12 cellular contexts compared by ENCODE assay signal in genomic region chr13:94154362-94154761, GRCh38.
DNase-seq lines count a peak whose midpoint lies in the region; ATAC-seq and TF ChIP-seq lines count a peak whose summit lies in the region.
"Had no signal": no experiment of that assay in that cellular context is flagged by ENCODE, and none has a peak within 500 bp of the region (broad histone marks: within the 10 kb centered on the region; RNA-seq: fewer than 3 reads in every experiment).

No MANE protein-coding gene starts in this region.

- dilution Hi-C loops in mammary epithelial cell (cut with HindIII; ENCODE audit: low sequenced_read_pairs), result no loop called here

- H3K4me3 ChIP-seq in mammary epithelial cell (replicated peaks in 1 of 3; ENCODE audit: insufficient read depth in 1 of 3, low read depth in 2 of 3, low read length in 3 of 3) (no peak overlapping the region), tibial nerve (no peak overlapping the region)

- no peak for TF ChIP-seq POLR2A in tibial nerve (IDR thresholded peaks at IDR 0.05)

- TF ChIP-seq CTCF in mammary epithelial cell (conservative IDR thresholded peaks at IDR 0.05 in 1 of 2, IDR thresholded peaks at IDR 0.05 in 1 of 2; ENCODE audit: extremely low read depth in 1 of 2, insufficient read depth in 1 of 2, low read depth in 1 of 2, low read length in 2 of 2), result no peak
- no peak for TF ChIP-seq CTCF in tibial nerve (IDR thresholded peaks at IDR 0.05)

- H3K27ac ChIP-seq in mammary epithelial cell (ENCODE audit: insufficient read depth, low read depth, low read length) (no peak overlapping the region), tibial nerve (no peak overlapping the region)

- 0% methylated on average over 1 of the region's 1 CpG for WGBS in mammary epithelial cell (ENCODE audit: low coverage, missing lambda C conversion rate)
- WGBS in tibial nerve, 2 donors, result 24 to 30% methylated on average over 1 of the region's 1 CpG

- no peak overlapping the region for H3K4me2 ChIP-seq in mammary epithelial cell (ENCODE audit: insufficient read depth, low read depth, low read length)

- in situ Hi-C loops in mammary epithelial cell (cut with MboI; ENCODE audit: low sequenced_read_pairs in 2 of 2), result no loop called here

- peak in 1 of 2 donors; percentile 52 for TF ChIP-seq EP300 in tibial nerve (IDR thresholded peaks at IDR 0.05)

- intact Hi-C loops in mammary epithelial cell (cut with micrococcal nuclease), result no loop called here

- no TSS peak for BruUV-seq in mammary epithelial cell (replicated peaks; lab: Mats Ljungman, UMichigan)

- H4K20me1 ChIP-seq in mammary epithelial cell (ENCODE audit: insufficient read depth, low read length), result no peaks in the 10 kb centered on the region

- no peaks in the 10 kb centered on the region for H3K79me2 ChIP-seq in mammary epithelial cell (ENCODE audit: insufficient read depth, low read length)

- H3K9ac ChIP-seq in mammary epithelial cell (ENCODE audit: insufficient read depth, low read length), result no peak overlapping the region

- H3K9me3 ChIP-seq in mammary epithelial cell (replicated peaks; ENCODE audit: insufficient read depth, low read length) (no peaks in the 10 kb centered on the region), tibial nerve (no peaks in the 10 kb centered on the region)

- H3K4me1 ChIP-seq in mammary epithelial cell (ENCODE audit: insufficient read depth, low read length) (no peaks in the 10 kb centered on the region), tibial nerve (peaks cover 0 to 14% (median 2%) of the 10 kb centered on the region in 4 donors)

- DNase-seq in DMS 273 (lab: John Stamatoyannopoulos, UW; ENCODE audit: unreplicated experiment), result peak; percentile 33
- DNase-seq in DMS 273 treated with DMSO at 0.1 percent for 48 hours (lab: John Stamatoyannopoulos, UW), result no peak
- DNase-seq in mammary epithelial cell, result peak; percentile 32
- DNase-seq in left lobe of liver (ENCODE audit: low spot score), result peak; percentile 92
- DNase-seq in tibial nerve (ENCODE audit: low spot score in 2 of 2), result peak; percentile 44 to 72
- DNase-seq in NCI-H1930 (lab: John Stamatoyannopoulos, UW), result no peak
- DNase-seq in NCI-H524 (lab: John Stamatoyannopoulos, UW), result no peak
- DNase-seq: activated T-cell treated with anti-CD3 and anti-CD28 coated beads, Interleukin-2, amount 50 U/mL, for 4 hours; GDM1; NCI-H1092 had no signal

- H3K27me3 ChIP-seq in mammary epithelial cell (ENCODE audit: insufficient read depth, low read length), result no peaks in the 10 kb centered on the region
- H3K27me3 ChIP-seq in tibial nerve, result no peaks in the 10 kb centered on the region

- peak; percentile 87 for ATAC-seq in left lobe of liver
- no peak for ATAC-seq in HG03571 (IDR thresholded peaks at IDR 0.05; ENCODE audit: unreplicated experiment)
- ATAC-seq: activated T-cell treated with anti-CD3 and anti-CD28 coated beads, Interleukin-2, amount 50 U/mL, for 4 hours; stimulated activated effector memory CD8-positive, alpha-beta T cell treated with anti-CD3 and anti-CD28 coated beads, Interleukin-12 subunit alpha, Interleukin-12 subunit beta, amount 100 ng/mL, for 72 hours had no signal

- CTCF ChIA-PET in mammary epithelial cell (lab: Charles Lee; ENCODE audit: low non-redundant PET), result no interaction called here

- H2AFZ ChIP-seq in mammary epithelial cell (ENCODE audit: low read depth, low read length), result no peak overlapping the region

- no peaks in the 10 kb centered on the region for H3K36me3 ChIP-seq in mammary epithelial cell (ENCODE audit: insufficient read depth, low read length)
- H3K36me3 ChIP-seq in tibial nerve, result no peaks in the 10 kb centered on the region

Comparison
In these comparisons a context has a peak if more than half of its experiments do, and no peak if none do; other contexts are left out.
1. DNase-seq: peak in DMS 273 (single experiment), mammary epithelial cell (single experiment), left lobe of liver (single experiment) and tibial nerve (2 of 2); none in DMS 273 treated with DMSO at 0.1 percent for 48 hours (single experiment), NCI-H1930 (0 of 2) and NCI-H524 (0 of 2).